Comparison of ENCODE assay signal across 8 cellular contexts in the genomic region with DNA sequence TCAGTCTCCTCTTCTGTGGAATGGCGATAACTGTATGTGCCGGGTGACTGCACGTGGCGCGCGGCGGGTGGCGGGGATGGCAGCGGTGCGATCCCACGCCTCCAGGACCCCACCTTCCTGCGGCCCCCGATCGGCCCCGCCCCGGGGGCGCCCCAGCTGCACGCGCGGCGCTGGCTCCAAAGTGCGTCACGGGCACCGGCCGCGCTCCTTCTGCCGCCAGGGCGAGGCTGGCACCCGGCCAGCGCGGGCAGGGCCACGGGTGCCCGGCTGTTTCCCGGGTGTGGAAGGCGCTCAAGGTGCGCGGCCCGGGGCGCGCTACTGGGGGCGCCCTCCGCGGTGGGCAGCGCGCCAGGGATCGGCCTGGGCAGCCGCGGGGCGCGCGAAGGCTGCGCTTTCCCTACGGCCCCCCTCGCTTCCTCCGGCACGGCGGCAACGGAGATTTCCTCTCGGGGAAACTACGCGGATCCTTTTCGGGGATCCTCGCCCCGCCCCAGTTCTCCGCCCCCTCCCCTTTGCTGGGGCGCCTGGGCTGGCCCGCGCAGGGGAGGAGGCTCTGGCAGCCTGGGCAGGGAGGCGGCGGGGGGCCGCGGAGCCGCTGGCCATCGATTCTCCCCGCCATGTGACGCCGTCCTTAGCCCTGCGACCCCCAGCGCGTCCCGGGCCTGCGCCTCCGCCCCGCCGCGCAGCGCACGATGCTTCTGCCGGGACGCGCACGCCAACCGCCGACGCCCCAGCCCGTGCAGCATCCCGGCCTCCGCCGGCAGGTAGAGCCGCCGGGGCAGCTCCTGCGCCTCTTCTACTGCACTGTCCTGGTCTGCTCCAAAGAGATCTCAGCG. TPM values are rescaled to one million over a fixed set of nuclear protein-coding genes. Genes with fewer than 3 reads are reported as not detected.
DNase-seq lines count a peak whose midpoint lies in the region; ATAC-seq and TF ChIP-seq lines count a peak whose summit lies in the region.

A gene with protein sequence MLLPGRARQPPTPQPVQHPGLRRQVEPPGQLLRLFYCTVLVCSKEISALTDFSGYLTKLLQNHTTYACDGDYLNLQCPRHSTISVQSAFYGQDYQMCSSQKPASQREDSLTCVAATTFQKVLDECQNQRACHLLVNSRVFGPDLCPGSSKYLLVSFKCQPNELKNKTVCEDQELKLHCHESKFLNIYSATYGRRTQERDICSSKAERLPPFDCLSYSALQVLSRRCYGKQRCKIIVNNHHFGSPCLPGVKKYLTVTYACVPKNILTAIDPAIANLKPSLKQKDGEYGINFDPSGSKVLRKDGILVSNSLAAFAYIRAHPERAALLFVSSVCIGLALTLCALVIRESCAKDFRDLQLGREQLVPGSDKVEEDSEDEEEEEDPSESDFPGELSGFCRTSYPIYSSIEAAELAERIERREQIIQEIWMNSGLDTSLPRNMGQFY (plus strand): TSS at position 545 of the 836 bp plus-strand sequence. CDS start 148 bp downstream, at position 693.

- DNase-seq in activated CD4-positive, CD25-positive, alpha-beta regulatory T cell (lab: John Stamatoyannopoulos, UW), result peak; percentile 36 to 54 (median 50)
- DNase-seq in cardiac fibroblast (ENCODE audit: low read depth in 2 of 2) (peak; percentile 33 to 86), inferior parietal cortex (ENCODE audit: extremely low spot score) (peak; percentile 11), smooth muscle cell (lab: John Stamatoyannopoulos, UW; ENCODE audit: unreplicated experiment) (no peak)

- no peaks in the 10 kb centered on the region for H3K36me3 ChIP-seq in HUES64 (ENCODE audit: insufficient read depth, low read length)
- no peaks in the 10 kb centered on the region for H3K36me3 ChIP-seq in smooth muscle cell (ENCODE audit: low read depth)

- H3K27me3 ChIP-seq in HUES64 (ENCODE audit: insufficient read depth, low read length) (peaks cover 67% of the 10 kb centered on the region), smooth muscle cell (ENCODE audit: low read depth) (peaks cover 51% of the 10 kb centered on the region)

- H3K4me1 ChIP-seq in HUES64 (ENCODE audit: insufficient read depth, low read length), result peaks cover 19% of the 10 kb centered on the region
- peaks cover 23% of the 10 kb centered on the region for H3K4me1 ChIP-seq in smooth muscle cell (ENCODE audit: low read depth)

- ATAC-seq in HG02610 (IDR thresholded peaks at IDR 0.05; ENCODE audit: unreplicated experiment) (no peak), HG03354 (IDR thresholded peaks at IDR 0.05; ENCODE audit: poor library complexity, severe bottlenecking, unreplicated experiment) (no peak)

- peaks cover 7% of the 10 kb centered on the region for H3F3A ChIP-seq in smooth muscle cell (ENCODE audit: low read depth)

- no peaks in the 10 kb centered on the region for H4K20me1 ChIP-seq in smooth muscle cell (ENCODE audit: low read depth)

- H3K27ac ChIP-seq in 22Rv1, result peak within 1 kb of the TSS; percentile 86
- no peak within 1 kb of the TSS for H3K27ac ChIP-seq in HUES64 (ENCODE audit: low read depth, low read length)
- no peak within 1 kb of the TSS for H3K27ac ChIP-seq in smooth muscle cell (ENCODE audit: low read depth)

- WGBS in HUES64, result under 1% methylated on average over 103 of the region's 103 CpGs
- under 1% methylated on average over 59 of the region's 103 CpGs for WGBS in smooth muscle cell (ENCODE audit: low lambda C conversion rate)

- H3K9me3 ChIP-seq in HUES64 (ENCODE audit: insufficient read depth, low read depth, low read length) (no peaks in the 10 kb centered on the region), smooth muscle cell (replicated peaks; ENCODE audit: low read depth) (no peaks in the 10 kb centered on the region)

- H3K9ac ChIP-seq in HUES64 (ENCODE audit: low read depth, low read length) (peak within 1 kb of the TSS; percentile 21; the same call in 1 of the 2 replicates), smooth muscle cell (ENCODE audit: low read depth) (no peak within 1 kb of the TSS)

- peak within 1 kb of the TSS; percentile 89 for H2AFZ ChIP-seq in smooth muscle cell (ENCODE audit: low read depth)

- H3K4me2 ChIP-seq in smooth muscle cell, result peak within 1 kb of the TSS; percentile 86

- TF ChIP-seq CTCF in 22Rv1 (IDR thresholded peaks at IDR 0.05) (peak; percentile 30; the same call in 1 of the 2 replicates), cardiac fibroblast (IDR thresholded peaks at IDR 0.05; ENCODE audit: low read depth, low read length) (no peak), smooth muscle cell (IDR thresholded peaks at IDR 0.05; ENCODE audit: borderline replicate concordance, insufficient read depth, poor library complexity, severe bottlenecking) (no peak)

- H3K79me2 ChIP-seq in smooth muscle cell (ENCODE audit: low read depth), result no peaks in the 10 kb centered on the region

- peak within 1 kb of the TSS; percentile 57 for H3K4me3 ChIP-seq in HUES64 (ENCODE audit: low read length)
- peak within 1 kb of the TSS; percentile 69 to 71 for H3K4me3 ChIP-seq in cardiac fibroblast (replicated peaks in 1 of 2; ENCODE audit: low read depth in 2 of 2, low read length in 2 of 2)
- peak within 1 kb of the TSS; percentile 57 for H3K4me3 ChIP-seq in smooth muscle cell

RNA-seq across cellular contexts. Expression of the gene that starts here (rescaled TPM):
- 2.8 TPM for polyA plus RNA-seq in HUES64 (2013, experiment 1 of 2)
- 3.1 TPM for polyA plus RNA-seq in HUES64 (2013, experiment 2 of 2)
- total RNA-seq in smooth muscle cell, result 3.7 and 4.1 TPM in 2 replicates
- polyA plus RNA-seq in smooth muscle cell, result 1.7 and 1.9 TPM in 2 replicates
